ENCODE assay signal across 11 cellular contexts in the genomic region with DNA sequence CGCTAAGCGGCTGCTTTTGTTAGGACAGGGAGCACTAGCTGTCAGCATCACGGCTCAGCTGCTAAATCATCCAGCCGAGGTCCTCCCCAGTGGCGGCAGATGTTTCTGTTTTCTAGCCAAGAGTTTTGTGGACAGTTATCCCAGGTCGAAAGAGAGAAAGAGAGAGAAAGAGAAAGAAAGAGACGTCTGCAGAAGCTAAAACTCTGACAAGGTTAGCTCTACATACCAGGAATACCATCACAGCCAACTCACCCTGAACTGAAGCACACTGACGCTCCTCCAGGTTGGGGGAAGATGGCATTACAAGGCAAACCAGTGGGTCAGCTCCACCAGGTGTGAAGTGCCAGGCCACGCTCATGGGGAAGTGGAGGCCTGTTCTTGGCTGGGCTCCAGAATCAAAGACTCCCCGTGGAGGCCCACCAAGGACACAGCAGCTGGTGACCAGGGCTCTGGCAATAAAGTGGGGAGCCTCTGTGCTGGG.
DNase-seq lines count a peak whose midpoint lies in the region; ATAC-seq and TF ChIP-seq lines count a peak whose summit lies in the region.
"Had no signal": no experiment of that assay in that cellular context is flagged by ENCODE, and none has a peak within 500 bp of the region (broad histone marks: within the 10 kb centered on the region; RNA-seq: fewer than 3 reads in every experiment).

No MANE protein-coding gene starts in this region.

- H2BK120ac ChIP-seq in IMR-90 (ENCODE audit: low read depth, low read length): no peak overlapping the region

- peak overlapping the region; percentile 70 for H3K4me2 ChIP-seq in IMR-90 (ENCODE audit: low read depth, low read length)

- no peak overlapping the region for H3K23ac ChIP-seq in IMR-90 (ENCODE audit: low read depth, low read length)

- H3K36me3 ChIP-seq in IMR-90 (ENCODE audit: control insufficient read depth, insufficient read depth, low read length) (no peaks in the 10 kb centered on the region), liver (ENCODE audit: control insufficient read depth in 4 of 4, insufficient read depth in 3 of 4, low read depth in 1 of 4, low read length in 3 of 4) (peaks cover 0 to 5% (median 0%) of the 10 kb centered on the region in 4 donors), tibial nerve (peaks cover 0 to 43% (median 0%) of the 10 kb centered on the region in 3 donors)

- BruUV-seq in IMR-90 (replicated peaks; lab: Mats Ljungman, UMichigan): no TSS peak

- no peaks in the 10 kb centered on the region for H4K20me1 ChIP-seq in IMR-90 (ENCODE audit: insufficient read depth, low read length)

- peak overlapping the region; percentile 35 for H2AFZ ChIP-seq in IMR-90 (replicated peaks; ENCODE audit: low read length, poor library complexity)
- H2AFZ ChIP-seq: parathyroid adenoma had no signal

- no peak overlapping the region for H3K27ac ChIP-seq in IMR-90 (ENCODE audit: insufficient read depth, low read length)
- H3K27ac ChIP-seq in caudate nucleus (ENCODE audit: low read depth, low read length): peak overlapping the region; percentile 2
- H3K27ac ChIP-seq in liver (ENCODE audit: low read depth in 1 of 2, low read length in 2 of 2): peak overlapping the region; percentile 69 to 77
- H3K27ac ChIP-seq in tibial nerve: peak overlapping the region in 1 of 4 donors; percentile 67
- H3K27ac ChIP-seq: parathyroid adenoma had no signal

- dilution Hi-C loops in IMR-90 (cut with HindIII; ENCODE audit: low sequenced_read_pairs, unreplicated experiment): no loop called here

- H3K56ac ChIP-seq in IMR-90 (ENCODE audit: extremely low read depth, insufficient read depth, low read length): no peak overlapping the region

- H3K27me3 ChIP-seq in IMR-90 (ENCODE audit: control insufficient read depth, insufficient read depth, low read length) (no peaks in the 10 kb centered on the region), liver (ENCODE audit: control insufficient read depth in 4 of 4, insufficient read depth in 4 of 4, low read length in 3 of 4) (no peaks in the 10 kb centered on the region), tibial nerve (no peaks in the 10 kb centered on the region)

- H3K4me3 ChIP-seq in IMR-90 (ENCODE audit: insufficient read depth, low read depth, low read length): peak overlapping the region; percentile 20; the same call in 1 of the 2 replicates
- H3K4me3 ChIP-seq in liver (ENCODE audit: low read depth in 1 of 3, low read length in 3 of 3): no peak overlapping the region
- H3K4me3 ChIP-seq in tibial nerve: no peak overlapping the region
- H3K4me3 ChIP-seq: GM12878 had no signal

- no peak overlapping the region for H3K18ac ChIP-seq in IMR-90 (ENCODE audit: low read depth, low read length)

- H2BK20ac ChIP-seq in IMR-90 (ENCODE audit: low read depth, low read length): no peak overlapping the region

- TF ChIP-seq CTCF in IMR-90 (conservative IDR thresholded peaks at IDR 0.05; ENCODE audit: low read depth, low read length): no peak
- no peak for TF ChIP-seq CTCF in liver (IDR thresholded peaks at IDR 0.05; ENCODE audit: low read depth, low read length, missing input control)
- TF ChIP-seq CTCF in tibial nerve (IDR thresholded peaks at IDR 0.05): no peak

- H3K79me1 ChIP-seq in IMR-90 (ENCODE audit: low read depth in 1 of 2, low read length in 2 of 2): no peaks in the 10 kb centered on the region

- H2BK5ac ChIP-seq in IMR-90 (ENCODE audit: low read depth, low read length, poor library complexity, severe bottlenecking): no peak overlapping the region

- WGBS in IMR-90 (ENCODE audit: extremely low coverage in 2 of 2, insufficient read length in 1 of 2), 2 experiments: no CpG with 5 or more reads among the region's 10 CpGs
- WGBS in liver: 66% methylated on average over 10 of the region's 10 CpGs
- WGBS in tibial nerve, 2 donors: 62 to 68% methylated on average over 10 of the region's 10 CpGs

- TF ChIP-seq POLR2A in IMR-90 (IDR thresholded peaks at IDR 0.05; ENCODE audit: low read depth, low read length): no peak
- no peak for TF ChIP-seq POLR2A in tibial nerve (IDR thresholded peaks at IDR 0.05)

- no peak overlapping the region for H2AK5ac ChIP-seq in IMR-90 (ENCODE audit: low read depth, low read length)

- in situ Hi-C loops in IMR-90 (cut with MboI; ENCODE audit: low sequenced_read_pairs): no loop called here

- CTCF ChIA-PET in IMR-90 (lab: Yijun Ruan, JAX): no interaction called here

- no peak overlapping the region for H4K8ac ChIP-seq in IMR-90 (ENCODE audit: low read depth in 2 of 2, low read length in 2 of 2)

- H2AK9ac ChIP-seq in IMR-90 (replicated peaks; ENCODE audit: low read depth, low read length, poor library complexity): no peak overlapping the region

- H3K9ac ChIP-seq in IMR-90 (ENCODE audit: low read depth, low read length) (no peak overlapping the region), liver (ENCODE audit: low read depth in 1 of 2, low read length in 2 of 2) (no peak overlapping the region)
- H3K9ac ChIP-seq: parathyroid adenoma had no signal

- H3K9me3 ChIP-seq in IMR-90 (ENCODE audit: control insufficient read depth, insufficient read depth, low read length): no peaks in the 10 kb centered on the region
- no peaks in the 10 kb centered on the region for H3K9me3 ChIP-seq in liver (ENCODE audit: control insufficient read depth in 4 of 4, low read length in 3 of 4)
- H3K9me3 ChIP-seq in tibial nerve: no peaks in the 10 kb centered on the region

- TF ChIP-seq EP300 in tibial nerve (IDR thresholded peaks at IDR 0.05): peak in 1 of 2 donors; percentile 41

- intact Hi-C loops in IMR-90 (cut with micrococcal nuclease): loop anchor here (10.0 kb wide), 1 partner anchor 313 kb away; a partner anchor contains a TSS

- peak; percentile 66 for ATAC-seq in IMR-90 (ENCODE audit: low read depth)
- ATAC-seq: GM12878 had no signal

- POLR2A ChIA-PET in IMR-90 (lab: Charles Lee; ENCODE audit: unreplicated experiment): no interaction called here

- peaks cover 2% of the 10 kb centered on the region; the same call in 1 of the 2 replicates for H3K4me1 ChIP-seq in IMR-90 (ENCODE audit: control insufficient read depth, insufficient read depth, low read length)
- peaks cover 18 to 44% (median 34%) of the 10 kb centered on the region in 4 donors for H3K4me1 ChIP-seq in liver (ENCODE audit: control insufficient read depth in 4 of 4, insufficient read depth in 4 of 4, low read length in 3 of 4)
- H3K4me1 ChIP-seq in tibial nerve: peaks cover 0 to 30% (median 2%) of the 10 kb centered on the region in 4 donors

- DNase-seq in IMR-90: peak; percentile 38
- DNase-seq in caudate nucleus (lab: John Stamatoyannopoulos, UW): no peak
- DNase-seq in tibial nerve (ENCODE audit: low spot score in 2 of 2): peak; percentile 43 to 66
- no peak for DNase-seq in germinal center (ENCODE audit: low spot score)
- no peak for DNase-seq in NOMO-1 treated with dmso at 0.1 percent for 144 hours (lab: John Stamatoyannopoulos, UW; ENCODE audit: unreplicated experiment)
- DNase-seq in effector CD8-positive, alpha-beta T cell (lab: John Stamatoyannopoulos, UW): no peak
- DNase-seq: NCI-H2171 treated with DMSO at 0.1 percent for 48 hours; stimulated activated CD4-positive, alpha-beta T cell treated with anti-CD3 and anti-CD28 coated beads, Interleukin-4, amount 100 ng/mL, for 24 hours had no signal

- no peaks in the 10 kb centered on the region for H3K9me1 ChIP-seq in IMR-90 (ENCODE audit: insufficient read depth, low read length)

- no peak overlapping the region for H2BK15ac ChIP-seq in IMR-90 (ENCODE audit: low read depth, low read length)

- H3K14ac ChIP-seq in IMR-90 (replicated peaks; ENCODE audit: low read depth, low read length): no peak overlapping the region

- no peak overlapping the region for H4K91ac ChIP-seq in IMR-90 (ENCODE audit: insufficient read depth, low read depth, low read length)

- no peak overlapping the region; the same call in 1 of the 2 replicates for H4K5ac ChIP-seq in IMR-90 (ENCODE audit: low read depth, low read length)

- TF ChIP-seq RAD21 in IMR-90 (IDR thresholded peaks at IDR 0.05; ENCODE audit: low read length) (no peak), liver (IDR thresholded peaks at IDR 0.05) (no peak)

- H3K4ac ChIP-seq in IMR-90 (ENCODE audit: low read depth, low read length): no peak overlapping the region

TF ChIP-seq in IMR-90, 13 proteins besides CTCF, POLR2A, EP300 and RAD21 (continues in another document):
- TF ChIP-seq MXI1 (IDR thresholded peaks at IDR 0.05; ENCODE audit: borderline replicate concordance, low read depth, low read length): no peak
- TF ChIP-seq, protein P1, sequence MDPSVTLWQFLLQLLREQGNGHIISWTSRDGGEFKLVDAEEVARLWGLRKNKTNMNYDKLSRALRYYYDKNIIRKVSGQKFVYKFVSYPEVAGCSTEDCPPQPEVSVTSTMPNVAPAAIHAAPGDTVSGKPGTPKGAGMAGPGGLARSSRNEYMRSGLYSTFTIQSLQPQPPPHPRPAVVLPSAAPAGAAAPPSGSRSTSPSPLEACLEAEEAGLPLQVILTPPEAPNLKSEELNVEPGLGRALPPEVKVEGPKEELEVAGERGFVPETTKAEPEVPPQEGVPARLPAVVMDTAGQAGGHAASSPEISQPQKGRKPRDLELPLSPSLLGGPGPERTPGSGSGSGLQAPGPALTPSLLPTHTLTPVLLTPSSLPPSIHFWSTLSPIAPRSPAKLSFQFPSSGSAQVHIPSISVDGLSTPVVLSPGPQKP (IDR thresholded peaks at IDR 0.05; ENCODE audit: borderline replicate concordance, low read depth, low read length): no peak
- no peak for TF ChIP-seq CHD1 (IDR thresholded peaks at IDR 0.05; ENCODE audit: low read depth, low read length)
- no peak for TF ChIP-seq MAFK (IDR thresholded peaks at IDR 0.05; ENCODE audit: low read depth, low read length)
- no peak for TF ChIP-seq NFE2L2 (IDR thresholded peaks at IDR 0.05; ENCODE audit: low read depth, low read length)

TF ChIP-seq in liver, 16 proteins besides CTCF, POLR2A, EP300 and RAD21 (continues in another document):
- no peak for TF ChIP-seq YY1 (IDR thresholded peaks at IDR 0.05)

Comparison
In these comparisons a context has a peak if more than half of its experiments do, and no peak if none do; other contexts are left out.
1. DNase-seq: peak in IMR-90 (single experiment) and tibial nerve (2 of 2); none in caudate nucleus (0 of 61), germinal center (single experiment), NOMO-1 treated with dmso at 0.1 percent for 144 hours (single experiment) and effector CD8-positive, alpha-beta T cell (single experiment).